In the genomic region with DNA sequence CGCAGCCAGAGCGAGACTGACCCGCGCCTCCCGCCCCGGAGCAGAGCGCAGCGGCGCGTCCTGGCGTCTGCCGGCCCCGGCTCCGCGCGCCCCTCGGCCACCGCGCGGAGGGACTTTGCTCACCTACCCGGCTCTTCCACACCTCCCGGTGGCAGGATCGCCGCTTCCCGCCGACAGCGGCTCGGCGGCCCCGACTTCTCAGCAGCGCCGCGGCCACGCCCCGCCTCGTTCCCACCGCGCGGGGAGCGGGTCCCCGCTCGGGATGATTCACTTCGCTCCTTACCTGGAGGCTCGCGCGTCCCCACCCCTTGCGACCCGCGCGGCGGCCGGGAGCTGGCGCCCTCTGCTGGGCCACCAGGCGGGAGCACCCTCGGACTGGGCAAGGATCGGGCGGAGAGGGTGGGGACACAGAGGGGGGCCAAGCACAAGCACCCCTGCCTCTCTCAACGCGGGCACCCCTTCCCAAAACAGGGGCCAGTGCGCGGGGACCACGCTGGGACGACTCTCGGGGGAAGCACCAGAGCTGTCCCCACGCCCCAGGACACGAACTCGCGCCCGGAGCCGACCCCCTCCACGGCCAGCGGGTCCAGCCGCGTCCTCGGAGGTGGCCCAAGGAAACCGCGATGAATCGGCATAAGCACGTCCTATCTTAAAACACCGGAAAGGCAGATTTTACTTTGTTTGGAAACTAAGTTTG, we compare ENCODE assay signal across 8 cellular contexts.
DNase-seq lines count a peak whose midpoint lies in the region; ATAC-seq and TF ChIP-seq lines count a peak whose summit lies in the region.

No MANE protein-coding gene starts in this region.

- H3K79me2 ChIP-seq in OCI-LY7 (ENCODE audit: insufficient read depth, low read depth, low read length) = no peaks in the 10 kb centered on the region

- CTCF ChIA-PET in OCI-LY7 (lab: Charles Lee; ENCODE audit: unreplicated experiment) = no interaction called here

- DNase-seq in CMK (ENCODE audit: low read depth) (peak; percentile 21), HS-5 (ENCODE audit: low read depth) (peak; percentile 13), OCI-LY7 (ENCODE audit: low spot score) (peak; percentile 2), activated T-helper 1 cell treated with Interleukin-2 at 50 U/mL for 16 hours (ENCODE audit: low read depth) (peak; percentile 74), fibroblast of mammary gland (ENCODE audit: low read depth) (peak; percentile 60), neural crest cell (ENCODE audit: low read depth, low spot score) (peak; percentile 83)
- DNase-seq in stimulated activated naive CD8-positive, alpha-beta T cell treated with anti-CD3 and anti-CD28 coated beads, Interleukin-15, amount 100 ng/mL, for 72 hours = peak; percentile 89 to 90

- H3K27ac Mint-ChIP-seq in neural crest cell (ENCODE audit: unreplicated experiment) = peak overlapping the region; percentile 43
- H3K27ac Mint-ChIP-seq in stimulated activated naive CD8-positive, alpha-beta T cell treated with anti-CD3 and anti-CD28 coated beads, Interleukin-15, amount 100 ng/mL, for 72 hours = peak overlapping the region; percentile 82 to 92

- H3K27me3 Mint-ChIP-seq in neural crest cell (ENCODE audit: low read depth) = no peaks in the 10 kb centered on the region
- H3K27me3 Mint-ChIP-seq in stimulated activated naive CD8-positive, alpha-beta T cell treated with anti-CD3 and anti-CD28 coated beads, Interleukin-15, amount 100 ng/mL, for 72 hours = peaks cover 14% of the 10 kb centered on the region

- H3K9me3 ChIP-seq in OCI-LY7 (ENCODE audit: low read length) = no peaks in the 10 kb centered on the region

- no peak overlapping the region for H2AFZ ChIP-seq in OCI-LY7 (ENCODE audit: low read length)

- peak; percentile 57 for ATAC-seq in GM19468 (IDR thresholded peaks at IDR 0.05; ENCODE audit: extremely low read depth, unreplicated experiment)
- peak; percentile 89 for ATAC-seq in stimulated activated naive CD8-positive, alpha-beta T cell treated with anti-CD3 and anti-CD28 coated beads, Interleukin-15, amount 100 ng/mL, for 72 hours

- POLR2A ChIA-PET in OCI-LY7 (lab: Charles Lee) = no interaction called here

- no peaks in the 10 kb centered on the region for H3K36me3 Mint-ChIP-seq in neural crest cell (ENCODE audit: low read depth)

- H3K4me1 ChIP-seq in OCI-LY7 (ENCODE audit: insufficient read depth, low read length, poor library complexity, severe bottlenecking) = no peaks in the 10 kb centered on the region

- H3K4me1 Mint-ChIP-seq in neural crest cell = peaks cover 49% of the 10 kb centered on the region
- peaks cover 29% of the 10 kb centered on the region for H3K4me1 Mint-ChIP-seq in stimulated activated naive CD8-positive, alpha-beta T cell treated with anti-CD3 and anti-CD28 coated beads, Interleukin-15, amount 100 ng/mL, for 72 hours

- H4K20me1 ChIP-seq in OCI-LY7 (ENCODE audit: insufficient read depth, low read length) = no peaks in the 10 kb centered on the region

- H3K9me2 ChIP-seq in OCI-LY7 (ENCODE audit: insufficient read depth, low read length) = no peaks in the 10 kb centered on the region

- H3K4me3 ChIP-seq in OCI-LY7 (ENCODE audit: low read depth, low read length, poor library complexity, severe bottlenecking) (no peak overlapping the region), fibroblast of mammary gland (ENCODE audit: control insufficient read depth, low read depth, low read length) (peak overlapping the region; percentile 66)

- H3K9me3 Mint-ChIP-seq in neural crest cell = no peaks in the 10 kb centered on the region
- no peaks in the 10 kb centered on the region for H3K9me3 Mint-ChIP-seq in stimulated activated naive CD8-positive, alpha-beta T cell treated with anti-CD3 and anti-CD28 coated beads, Interleukin-15, amount 100 ng/mL, for 72 hours

- H3K4me3 Mint-ChIP-seq in neural crest cell = peak overlapping the region; percentile 90
- peak overlapping the region; percentile 85 to 87 for H3K4me3 Mint-ChIP-seq in stimulated activated naive CD8-positive, alpha-beta T cell treated with anti-CD3 and anti-CD28 coated beads, Interleukin-15, amount 100 ng/mL, for 72 hours

- no peak overlapping the region for H3K27ac ChIP-seq in OCI-LY7 (ENCODE audit: low read depth, low read length, poor library complexity, severe bottlenecking)

- intact Hi-C loops in OCI-LY7 (cut with micrococcal nuclease; ENCODE audit: unreplicated experiment) = no loop called here

- H3K4me2 ChIP-seq in OCI-LY7 (ENCODE audit: low read length) = no peak overlapping the region

- no peaks in the 10 kb centered on the region for H3K36me3 ChIP-seq in OCI-LY7 (ENCODE audit: insufficient read depth, low read length)

- BruUV-seq in OCI-LY7 (replicated peaks; lab: Mats Ljungman, UMichigan) = no TSS peak

- TF ChIP-seq CTCF in OCI-LY7 (conservative IDR thresholded peaks at IDR 0.05; ENCODE audit: low read length) (peak; percentile 71), fibroblast of mammary gland (conservative IDR thresholded peaks at IDR 0.05; ENCODE audit: control insufficient read depth, insufficient read depth, low read depth, low read length) (peak; percentile 63), neural crest cell (conservative IDR thresholded peaks at IDR 0.05) (peak; percentile 97)

Comparison
In these comparisons a context has a peak if more than half of its experiments do, and no peak if none do; other contexts are left out.
1. DNase-seq: peak in every context shown above with its lines; median percentile 90 in stimulated activated naive CD8-positive, alpha-beta T cell treated with anti-CD3 and anti-CD28 coated beads, Interleukin-15, amount 100 ng/mL, for 72 hours; 83 in neural crest cell; 74 in activated T-helper 1 cell treated with Interleukin-2 at 50 U/mL for 16 hours; 60 in fibroblast of mammary gland; 21 in CMK; 13 in HS-5; 2 in OCI-LY7.